In the genomic region with DNA sequence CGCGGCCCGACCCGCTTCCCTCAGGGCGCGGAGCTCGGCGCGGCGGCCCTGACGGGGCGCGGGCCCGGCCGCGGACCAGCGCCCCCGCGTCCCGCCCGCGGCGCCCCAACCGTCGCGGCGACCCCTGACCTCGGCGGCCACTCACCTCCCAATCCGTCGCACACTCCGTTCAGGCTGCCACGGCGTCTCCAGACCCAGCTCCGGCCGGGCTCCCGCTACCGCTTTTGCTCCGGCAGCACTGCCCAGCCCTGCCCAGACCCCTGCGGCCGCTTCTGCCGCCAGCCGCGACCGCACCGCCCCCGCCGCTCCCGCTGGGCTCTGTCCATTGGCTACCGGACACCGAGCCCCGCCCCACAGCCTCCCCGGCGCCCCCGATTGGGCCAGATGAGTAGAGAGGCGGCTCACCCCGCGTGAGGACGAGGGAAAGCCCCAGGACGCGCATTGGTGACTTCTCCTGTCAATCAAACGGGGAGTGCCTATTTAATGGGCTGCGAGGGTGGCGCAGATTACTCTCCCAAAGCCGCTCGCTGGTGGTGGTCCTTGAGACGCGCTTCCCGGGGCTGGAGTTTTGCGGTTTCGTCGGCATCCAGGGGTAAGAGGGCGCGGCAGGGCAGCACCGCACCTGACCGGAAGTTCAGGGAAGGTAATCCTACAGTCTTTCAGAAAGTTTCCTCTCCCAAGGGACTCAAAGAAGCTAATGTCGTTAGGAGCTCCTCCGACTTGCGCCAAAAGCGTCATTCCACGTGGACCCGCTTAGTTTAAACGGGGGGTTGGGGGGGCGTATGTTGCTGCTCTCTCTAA, we compare ENCODE assay signal across 1 cellular context.
TF ChIP-seq lines count a peak whose summit lies in the region.

A gene with protein sequence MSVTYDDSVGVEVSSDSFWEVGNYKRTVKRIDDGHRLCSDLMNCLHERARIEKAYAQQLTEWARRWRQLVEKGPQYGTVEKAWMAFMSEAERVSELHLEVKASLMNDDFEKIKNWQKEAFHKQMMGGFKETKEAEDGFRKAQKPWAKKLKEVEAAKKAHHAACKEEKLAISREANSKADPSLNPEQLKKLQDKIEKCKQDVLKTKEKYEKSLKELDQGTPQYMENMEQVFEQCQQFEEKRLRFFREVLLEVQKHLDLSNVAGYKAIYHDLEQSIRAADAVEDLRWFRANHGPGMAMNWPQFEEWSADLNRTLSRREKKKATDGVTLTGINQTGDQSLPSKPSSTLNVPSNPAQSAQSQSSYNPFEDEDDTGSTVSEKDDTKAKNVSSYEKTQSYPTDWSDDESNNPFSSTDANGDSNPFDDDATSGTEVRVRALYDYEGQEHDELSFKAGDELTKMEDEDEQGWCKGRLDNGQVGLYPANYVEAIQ (minus strand): TSS at position 274 of the 801 bp plus-strand sequence. CDS start 103,069 bp downstream, outside the sequence.

TF ChIP-seq in HEK293, 187 proteins besides CTCF, POLR2A, EP300 and RAD21 (continued from another document):
- TF ChIP-seq, protein P1, sequence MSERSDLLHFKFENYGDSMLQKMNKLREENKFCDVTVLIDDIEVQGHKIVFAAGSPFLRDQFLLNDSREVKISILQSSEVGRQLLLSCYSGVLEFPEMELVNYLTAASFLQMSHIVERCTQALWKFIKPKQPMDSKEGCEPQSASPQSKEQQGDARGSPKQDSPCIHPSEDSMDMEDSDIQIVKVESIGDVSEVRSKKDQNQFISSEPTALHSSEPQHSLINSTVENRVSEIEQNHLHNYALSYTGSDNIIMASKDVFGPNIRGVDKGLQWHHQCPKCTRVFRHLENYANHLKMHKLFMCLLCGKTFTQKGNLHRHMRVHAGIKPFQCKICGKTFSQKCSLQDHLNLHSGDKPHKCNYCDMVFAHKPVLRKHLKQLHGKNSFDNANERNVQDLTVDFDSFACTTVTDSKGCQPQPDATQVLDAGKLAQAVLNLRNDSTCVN (tag by site-specific recombination; optimal IDR thresholded peaks at IDR 0.05): peak; percentile 82
- TF ChIP-seq ZNF24 (tag by site-specific recombination; IDR thresholded peaks at IDR 0.05) (no peak), OSR2 (tag by site-specific recombination; IDR thresholded peaks at IDR 0.05) (peak; percentile 81), ZNF76 (tag by site-specific recombination; IDR thresholded peaks at IDR 0.05; ENCODE audit: borderline replicate concordance, low read depth) (no peak), ZNF157 (tag by site-specific recombination; IDR thresholded peaks at IDR 0.05) (no peak), ZNF121 (tag by site-specific recombination; IDR thresholded peaks at IDR 0.05) (no peak), MZF1 (tag by site-specific recombination; IDR thresholded peaks at IDR 0.05; ENCODE audit: borderline replicate concordance) (no peak), ZNF37A (tag by site-specific recombination; IDR thresholded peaks at IDR 0.05) (no peak), ZNF558 (tag by site-specific recombination; IDR thresholded peaks at IDR 0.05) (peak; percentile 18; the same call in 1 of the 2 replicates), GLIS1 (tag by site-specific recombination; IDR thresholded peaks at IDR 0.05) (peak; percentile 68), ZNF677 (tag by site-specific recombination; IDR thresholded peaks at IDR 0.05) (no peak), ZNF830 (tag by site-specific recombination; IDR thresholded peaks at IDR 0.05; ENCODE audit: low read depth) (no peak), BCL11B (tag by site-specific recombination; IDR thresholded peaks at IDR 0.05; ENCODE audit: low read depth) (peak; percentile 60), ZBTB21 (tag by site-specific recombination; IDR thresholded peaks at IDR 0.05) (no peak)
- TF ChIP-seq, protein P2, sequence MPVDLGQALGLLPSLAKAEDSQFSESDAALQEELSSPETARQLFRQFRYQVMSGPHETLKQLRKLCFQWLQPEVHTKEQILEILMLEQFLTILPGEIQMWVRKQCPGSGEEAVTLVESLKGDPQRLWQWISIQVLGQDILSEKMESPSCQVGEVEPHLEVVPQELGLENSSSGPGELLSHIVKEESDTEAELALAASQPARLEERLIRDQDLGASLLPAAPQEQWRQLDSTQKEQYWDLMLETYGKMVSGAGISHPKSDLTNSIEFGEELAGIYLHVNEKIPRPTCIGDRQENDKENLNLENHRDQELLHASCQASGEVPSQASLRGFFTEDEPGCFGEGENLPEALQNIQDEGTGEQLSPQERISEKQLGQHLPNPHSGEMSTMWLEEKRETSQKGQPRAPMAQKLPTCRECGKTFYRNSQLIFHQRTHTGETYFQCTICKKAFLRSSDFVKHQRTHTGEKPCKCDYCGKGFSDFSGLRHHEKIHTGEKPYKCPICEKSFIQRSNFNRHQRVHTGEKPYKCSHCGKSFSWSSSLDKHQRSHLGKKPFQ (tag by site-specific recombination; IDR thresholded peaks at IDR 0.05): no peak
- TF ChIP-seq, protein P3, sequence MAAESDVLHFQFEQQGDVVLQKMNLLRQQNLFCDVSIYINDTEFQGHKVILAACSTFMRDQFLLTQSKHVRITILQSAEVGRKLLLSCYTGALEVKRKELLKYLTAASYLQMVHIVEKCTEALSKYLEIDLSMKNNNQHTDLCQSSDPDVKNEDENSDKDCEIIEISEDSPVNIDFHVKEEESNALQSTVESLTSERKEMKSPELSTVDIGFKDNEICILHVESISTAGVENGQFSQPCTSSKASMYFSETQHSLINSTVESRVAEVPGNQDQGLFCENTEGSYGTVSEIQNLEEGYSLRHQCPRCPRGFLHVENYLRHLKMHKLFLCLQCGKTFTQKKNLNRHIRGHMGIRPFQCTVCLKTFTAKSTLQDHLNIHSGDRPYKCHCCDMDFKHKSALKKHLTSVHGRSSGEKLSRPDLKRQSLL (tag by site-specific recombination; IDR thresholded peaks at IDR 0.05): no peak
- TF ChIP-seq, protein P4, sequence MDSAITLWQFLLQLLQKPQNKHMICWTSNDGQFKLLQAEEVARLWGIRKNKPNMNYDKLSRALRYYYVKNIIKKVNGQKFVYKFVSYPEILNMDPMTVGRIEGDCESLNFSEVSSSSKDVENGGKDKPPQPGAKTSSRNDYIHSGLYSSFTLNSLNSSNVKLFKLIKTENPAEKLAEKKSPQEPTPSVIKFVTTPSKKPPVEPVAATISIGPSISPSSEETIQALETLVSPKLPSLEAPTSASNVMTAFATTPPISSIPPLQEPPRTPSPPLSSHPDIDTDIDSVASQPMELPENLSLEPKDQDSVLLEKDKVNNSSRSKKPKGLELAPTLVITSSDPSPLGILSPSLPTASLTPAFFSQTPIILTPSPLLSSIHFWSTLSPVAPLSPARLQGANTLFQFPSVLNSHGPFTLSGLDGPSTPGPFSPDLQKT (IDR thresholded peaks at IDR 0.05; ENCODE audit: borderline replicate concordance, low read depth, low read length): no peak
- TF ChIP-seq, protein P5, sequence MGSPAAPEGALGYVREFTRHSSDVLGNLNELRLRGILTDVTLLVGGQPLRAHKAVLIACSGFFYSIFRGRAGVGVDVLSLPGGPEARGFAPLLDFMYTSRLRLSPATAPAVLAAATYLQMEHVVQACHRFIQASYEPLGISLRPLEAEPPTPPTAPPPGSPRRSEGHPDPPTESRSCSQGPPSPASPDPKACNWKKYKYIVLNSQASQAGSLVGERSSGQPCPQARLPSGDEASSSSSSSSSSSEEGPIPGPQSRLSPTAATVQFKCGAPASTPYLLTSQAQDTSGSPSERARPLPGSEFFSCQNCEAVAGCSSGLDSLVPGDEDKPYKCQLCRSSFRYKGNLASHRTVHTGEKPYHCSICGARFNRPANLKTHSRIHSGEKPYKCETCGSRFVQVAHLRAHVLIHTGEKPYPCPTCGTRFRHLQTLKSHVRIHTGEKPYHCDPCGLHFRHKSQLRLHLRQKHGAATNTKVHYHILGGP (tag by site-specific recombination; IDR thresholded peaks at IDR 0.05): no peak
- TF ChIP-seq, protein P6, sequence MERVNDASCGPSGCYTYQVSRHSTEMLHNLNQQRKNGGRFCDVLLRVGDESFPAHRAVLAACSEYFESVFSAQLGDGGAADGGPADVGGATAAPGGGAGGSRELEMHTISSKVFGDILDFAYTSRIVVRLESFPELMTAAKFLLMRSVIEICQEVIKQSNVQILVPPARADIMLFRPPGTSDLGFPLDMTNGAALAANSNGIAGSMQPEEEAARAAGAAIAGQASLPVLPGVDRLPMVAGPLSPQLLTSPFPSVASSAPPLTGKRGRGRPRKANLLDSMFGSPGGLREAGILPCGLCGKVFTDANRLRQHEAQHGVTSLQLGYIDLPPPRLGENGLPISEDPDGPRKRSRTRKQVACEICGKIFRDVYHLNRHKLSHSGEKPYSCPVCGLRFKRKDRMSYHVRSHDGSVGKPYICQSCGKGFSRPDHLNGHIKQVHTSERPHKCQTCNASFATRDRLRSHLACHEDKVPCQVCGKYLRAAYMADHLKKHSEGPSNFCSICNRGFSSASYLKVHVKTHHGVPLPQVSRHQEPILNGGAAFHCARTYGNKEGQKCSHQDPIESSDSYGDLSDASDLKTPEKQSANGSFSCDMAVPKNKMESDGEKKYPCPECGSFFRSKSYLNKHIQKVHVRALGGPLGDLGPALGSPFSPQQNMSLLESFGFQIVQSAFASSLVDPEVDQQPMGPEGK (tag by site-specific recombination; IDR thresholded peaks at IDR 0.05): no peak; the same call in 1 of the 2 replicates
- TF ChIP-seq, protein P7, sequence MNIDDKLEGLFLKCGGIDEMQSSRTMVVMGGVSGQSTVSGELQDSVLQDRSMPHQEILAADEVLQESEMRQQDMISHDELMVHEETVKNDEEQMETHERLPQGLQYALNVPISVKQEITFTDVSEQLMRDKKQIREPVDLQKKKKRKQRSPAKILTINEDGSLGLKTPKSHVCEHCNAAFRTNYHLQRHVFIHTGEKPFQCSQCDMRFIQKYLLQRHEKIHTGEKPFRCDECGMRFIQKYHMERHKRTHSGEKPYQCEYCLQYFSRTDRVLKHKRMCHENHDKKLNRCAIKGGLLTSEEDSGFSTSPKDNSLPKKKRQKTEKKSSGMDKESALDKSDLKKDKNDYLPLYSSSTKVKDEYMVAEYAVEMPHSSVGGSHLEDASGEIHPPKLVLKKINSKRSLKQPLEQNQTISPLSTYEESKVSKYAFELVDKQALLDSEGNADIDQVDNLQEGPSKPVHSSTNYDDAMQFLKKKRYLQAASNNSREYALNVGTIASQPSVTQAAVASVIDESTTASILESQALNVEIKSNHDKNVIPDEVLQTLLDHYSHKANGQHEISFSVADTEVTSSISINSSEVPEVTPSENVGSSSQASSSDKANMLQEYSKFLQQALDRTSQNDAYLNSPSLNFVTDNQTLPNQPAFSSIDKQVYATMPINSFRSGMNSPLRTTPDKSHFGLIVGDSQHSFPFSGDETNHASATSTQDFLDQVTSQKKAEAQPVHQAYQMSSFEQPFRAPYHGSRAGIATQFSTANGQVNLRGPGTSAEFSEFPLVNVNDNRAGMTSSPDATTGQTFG (tag by site-specific recombination; IDR thresholded peaks at IDR 0.05; ENCODE audit: borderline replicate concordance): no peak
- TF ChIP-seq, protein P8, sequence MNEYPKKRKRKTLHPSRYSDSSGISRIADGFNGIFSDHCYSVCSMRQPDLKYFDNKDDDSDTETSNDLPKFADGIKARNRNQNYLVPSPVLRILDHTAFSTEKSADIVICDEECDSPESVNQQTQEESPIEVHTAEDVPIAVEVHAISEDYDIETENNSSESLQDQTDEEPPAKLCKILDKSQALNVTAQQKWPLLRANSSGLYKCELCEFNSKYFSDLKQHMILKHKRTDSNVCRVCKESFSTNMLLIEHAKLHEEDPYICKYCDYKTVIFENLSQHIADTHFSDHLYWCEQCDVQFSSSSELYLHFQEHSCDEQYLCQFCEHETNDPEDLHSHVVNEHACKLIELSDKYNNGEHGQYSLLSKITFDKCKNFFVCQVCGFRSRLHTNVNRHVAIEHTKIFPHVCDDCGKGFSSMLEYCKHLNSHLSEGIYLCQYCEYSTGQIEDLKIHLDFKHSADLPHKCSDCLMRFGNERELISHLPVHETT (tag by site-specific recombination; IDR thresholded peaks at IDR 0.05): no peak
